In the genomic region with DNA sequence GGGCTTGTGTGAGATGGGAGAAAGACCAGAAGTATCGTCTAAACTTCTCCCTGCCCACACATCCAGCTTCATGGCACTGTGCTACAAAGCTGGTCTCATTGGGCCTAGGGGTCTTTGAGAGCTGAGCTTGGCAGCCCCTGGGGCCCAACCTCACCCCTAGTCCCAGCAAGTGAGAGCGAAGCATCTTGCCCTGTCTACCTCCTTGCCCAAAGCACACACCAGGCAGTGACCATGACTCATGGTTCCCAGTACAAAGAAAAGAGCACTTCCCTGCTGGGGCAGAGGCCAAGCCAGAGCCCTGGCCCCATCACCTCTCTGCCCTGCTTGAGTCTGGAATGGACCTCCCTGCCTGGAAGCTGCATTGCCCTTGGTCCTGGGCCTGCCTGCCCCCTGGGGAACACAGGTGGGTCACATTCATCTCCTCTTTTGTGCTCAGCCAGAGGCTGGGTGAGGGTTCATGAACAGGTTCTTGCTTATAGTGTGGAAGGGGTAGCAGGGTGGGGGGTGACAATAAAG, we compare ENCODE assay signal across 9 cellular contexts. TPM values are rescaled to one million over a fixed set of nuclear protein-coding genes. Genes with fewer than 3 reads are reported as not detected.
A peak's percentile ranks its signal among the peaks of the same experiment; 100 is the strongest.
DNase-seq lines count a peak whose midpoint lies in the region; ATAC-seq and TF ChIP-seq lines count a peak whose summit lies in the region.
"Had no signal": no experiment of that assay in that cellular context is flagged by ENCODE, and none has a peak within 500 bp of the region (broad histone marks: within the 10 kb centered on the region; RNA-seq: fewer than 3 reads in every experiment).

No MANE protein-coding gene starts in this region.

- H3K9me3 ChIP-seq in Panc1 (ENCODE audit: control insufficient read depth, insufficient read depth, low read depth, low read length) (no peaks in the 10 kb centered on the region), esophagus (ENCODE audit: control insufficient read depth in 2 of 2, insufficient read depth in 1 of 2, low read depth in 1 of 2, low read length in 1 of 2) (no peaks in the 10 kb centered on the region), ovary (no peaks in the 10 kb centered on the region), aorta (ENCODE audit: control insufficient read depth, low read length) (no peaks in the 10 kb centered on the region)

- no peak for TF ChIP-seq POLR2A in ovary (IDR thresholded peaks at IDR 0.05)

- no peak for TF ChIP-seq EP300 in ovary (IDR thresholded peaks at IDR 0.05)

- H3K4me3 ChIP-seq in Panc1 (ENCODE audit: low read depth in 2 of 2, low read length in 2 of 2), result peak overlapping the region; percentile 56 to 76
- H3K4me3 ChIP-seq in esophagus (ENCODE audit: low read depth in 1 of 2, low read length in 2 of 2), result no peak overlapping the region
- H3K4me3 ChIP-seq in ovary, result no peak overlapping the region
- H3K4me3 ChIP-seq in aorta (ENCODE audit: low read length in 2 of 2), result no peak overlapping the region

- TF ChIP-seq CTCF in Panc1 (IDR thresholded peaks at IDR 0.05) (no peak), ovary (IDR thresholded peaks at IDR 0.05) (no peak)

- peaks cover 64% of the 10 kb centered on the region for H3K4me1 ChIP-seq in Panc1 (ENCODE audit: control insufficient read depth, insufficient read depth, low read length)
- H3K4me1 ChIP-seq in esophagus (ENCODE audit: control insufficient read depth in 2 of 2, insufficient read depth in 2 of 2, low read length in 1 of 2), result peaks cover 3 to 48% of the 10 kb centered on the region in 2 donors
- H3K4me1 ChIP-seq in ovary (ENCODE audit: insufficient read depth), result peaks cover 24% of the 10 kb centered on the region
- H3K4me1 ChIP-seq in aorta (ENCODE audit: control insufficient read depth in 1 of 2, insufficient read depth in 2 of 2, low read length in 2 of 2), result no peaks in the 10 kb centered on the region

- no peaks in the 10 kb centered on the region; the same call in 1 of the 2 replicates for H3K36me3 ChIP-seq in Panc1 (ENCODE audit: control insufficient read depth, insufficient read depth, low read length)
- H3K36me3 ChIP-seq in esophagus (ENCODE audit: control insufficient read depth in 2 of 2, insufficient read depth in 2 of 2, low read length in 1 of 2), result no peaks in the 10 kb centered on the region
- no peaks in the 10 kb centered on the region for H3K36me3 ChIP-seq in ovary
- H3K36me3 ChIP-seq in aorta (ENCODE audit: control insufficient read depth in 1 of 2, insufficient read depth in 2 of 2, low read length in 1 of 2), result no peaks in the 10 kb centered on the region

- intact Hi-C loops in Panc1 (cut with micrococcal nuclease; ENCODE audit: unreplicated experiment) (no loop called here), ovary (cut with DNase I) (no loop called here), aorta (cut with DNase I) (no loop called here)

- H3K27me3 ChIP-seq in Panc1 (ENCODE audit: control insufficient read depth, insufficient read depth, low read length) (no peaks in the 10 kb centered on the region), esophagus (ENCODE audit: control insufficient read depth in 1 of 2, insufficient read depth in 2 of 2, low read length in 2 of 2) (no peaks in the 10 kb centered on the region), ovary (no peaks in the 10 kb centered on the region), aorta (ENCODE audit: control insufficient read depth in 1 of 2, insufficient read depth in 2 of 2, low read length in 1 of 2) (no peaks in the 10 kb centered on the region)

- in situ Hi-C loops in Panc1 (cut with HindIII; ENCODE audit: low pct_unique_long_range_greater_than_20kb, low sequenced_read_pairs), result no loop called here

- peak; percentile 63 for DNase-seq in EL
- no peak for DNase-seq in Panc1 (ENCODE audit: low read depth, low spot score)
- peak in 2 of 5 donors; percentile 25 to 35 for DNase-seq in ovary
- no peak for DNase-seq in aorta
- no peak for DNase-seq in NCI-H1436 treated with DMSO at 0.1 percent for 48 hours (lab: John Stamatoyannopoulos, UW)
- DNase-seq: GOT3 had no signal

- POLR2A ChIA-PET in Panc1 (lab: Charles Lee), result interaction anchor here (0.6 kb wide), 1 partner anchor 348 kb away, joined by 16 read pairs; no protein-coding TSS in a partner anchor

- ATAC-seq in Panc1, result peak; percentile 61
- ATAC-seq in aorta (ENCODE audit: low FRiP score), result no peak
- no peak for ATAC-seq in HG02840 (IDR thresholded peaks at IDR 0.05; ENCODE audit: low FRiP score, unreplicated experiment)
- ATAC-seq in HG02571 (IDR thresholded peaks at IDR 0.05; ENCODE audit: unreplicated experiment), result no peak

- H3K27ac ChIP-seq in Panc1 (ENCODE audit: low read length) (peak overlapping the region; percentile 93), esophagus (ENCODE audit: low read depth in 2 of 2, low read length in 1 of 2) (peak overlapping the region; percentile 92 to 93), ovary (peak overlapping the region; percentile 71 to 92), aorta (ENCODE audit: low read depth in 1 of 2, low read length in 2 of 2) (no peak overlapping the region)

- no TSS peak for BruUV-seq in Panc1 (replicated peaks; lab: Mats Ljungman, UMichigan)

- whole genome bisulfite sequencing in esophagus, 2 donors, result 57 to 59% methylated on average over 2 of the region's 2 CpGs
- WGBS in ovary, 3 donors, result 75 to 85% (median 75%) methylated on average over 2 of the region's 2 CpGs
- WGBS in aorta, 2 donors, result 82 to 88% methylated on average over 2 of the region's 2 CpGs

- CTCF ChIA-PET in Panc1 (lab: Charles Lee), result interaction anchor here (0.6 to 2.0 kb wide), 7 partner anchors 16 to 141 kb away, joined by 3 to 11 read pairs (median 6); no protein-coding TSS in a partner anchor

RNA-seq across cellular contexts. Expression of a gene that starts 1.2 kb away (rescaled TPM):
- 46.6 TPM for total RNA-seq in Panc1 (2021; ENCODE audit: unreplicated experiment)
- 70.7 TPM for polyA plus RNA-seq in Panc1 (2012; ENCODE audit: insufficient read length)
- polyA plus RNA-seq in esophagus, result 1 to 10 TPM; 8.7 to 10.0 TPM
- 10 to 100 TPM in 5 of 7 donors, 1 to 10 TPM in 2; 6.0 to 20.6 (median 12.6) TPM for total RNA-seq in ovary
- polyA plus RNA-seq in ovary, result 1 to 10 TPM; 2.0 to 10.0 TPM
- total RNA-seq in aorta, result 10 to 100 TPM in 1 of 2 donors, 1 to 10 TPM in 1; 5.6 to 11.4 TPM
- 1 to 10 TPM; 7.8 to 7.9 TPM for polyA plus RNA-seq in aorta

RNA-seq across cellular contexts. Expression of a gene that starts 20.8 kb away (rescaled TPM):
- total RNA-seq in Panc1 (2021; ENCODE audit: unreplicated experiment) (48.7 TPM), ovary (1 to 10 TPM; 4.6 to 8.5 (median 5.1) TPM), aorta (10 to 100 TPM in 1 of 2 donors, 1 to 10 TPM in 1; 8.7 to 19.4 TPM)
- 74.7 TPM for polyA plus RNA-seq in Panc1 (2012; ENCODE audit: insufficient read length)
- polyA plus RNA-seq in esophagus (1 to 10 TPM; 6.3 to 7.0 TPM), ovary (10 to 100 TPM in 1 of 2 donors, 1 to 10 TPM in 1; 5.7 to 10.5 TPM), aorta (1 to 10 TPM; 4.9 to 8.6 TPM)

RNA-seq across cellular contexts. Expression of a gene that starts 41.9 kb away (rescaled TPM):
- 34.9 TPM for total RNA-seq in Panc1 (2021; ENCODE audit: unreplicated experiment)
- 29.9 TPM for polyA plus RNA-seq in Panc1 (2012; ENCODE audit: insufficient read length)
- polyA plus RNA-seq in esophagus, result 10 to 100 TPM in 1 of 2 donors, 1 to 10 TPM in 1; 10.0 to 11.5 TPM
- 10 to 100 TPM; 25.0 to 62.5 (median 50.2) TPM for total RNA-seq in ovary
- 10 to 100 TPM; 35.8 to 66.8 TPM for polyA plus RNA-seq in ovary
- total RNA-seq in aorta, result 10 to 100 TPM; 21.4 to 26.4 TPM
- 10 to 100 TPM; 13.9 to 14.9 TPM for polyA plus RNA-seq in aorta

RNA-seq across cellular contexts. Expression of a gene that starts 42.2 kb away (rescaled TPM):
- 413 TPM for total RNA-seq in Panc1 (2021; ENCODE audit: unreplicated experiment)
- polyA plus RNA-seq in Panc1 (2012; ENCODE audit: insufficient read length), result 260 TPM
- 100 to 1,000 TPM; 465 to 697 TPM for polyA plus RNA-seq in esophagus
- total RNA-seq in ovary, result 100 to 1,000 TPM; 137 to 226 (median 153) TPM
- polyA plus RNA-seq in ovary, result 100 to 1,000 TPM; 199 to 331 TPM
- 100 to 1,000 TPM; 136 to 149 TPM for total RNA-seq in aorta
- polyA plus RNA-seq in aorta, result 100 to 1,000 TPM; 349 to 520 TPM

RNA-seq across cellular contexts. Expression of a gene that starts 42.6 kb away (rescaled TPM):
- total RNA-seq in Panc1 (2021; ENCODE audit: unreplicated experiment) (63.4 TPM), ovary (100 to 1,000 TPM in 2 of 7 donors, 10 to 100 TPM in 5; 51.3 to 118 (median 65.9) TPM), aorta (10 to 100 TPM; 24.7 to 29.6 TPM)
- polyA plus RNA-seq in Panc1 (2012; ENCODE audit: insufficient read length), result 82.5 TPM
- polyA plus RNA-seq in esophagus (10 to 100 TPM; 64.2 to 79.0 TPM), ovary (10 to 100 TPM; 10.0 to 72.9 TPM), aorta (10 to 100 TPM; 28.7 to 93.0 TPM)

Comparison
In these comparisons a context has a peak if more than half of its experiments do, and no peak if none do; other contexts are left out.
1. H3K27ac ChIP-seq: peak in Panc1 (single experiment), esophagus (2 of 2) and ovary (2 of 2); none in aorta (0 of 2).
2. H3K4me3 ChIP-seq: peak in Panc1 (2 of 2); none in esophagus (0 of 2), ovary (single experiment) and aorta (0 of 2).